In the genomic region with DNA sequence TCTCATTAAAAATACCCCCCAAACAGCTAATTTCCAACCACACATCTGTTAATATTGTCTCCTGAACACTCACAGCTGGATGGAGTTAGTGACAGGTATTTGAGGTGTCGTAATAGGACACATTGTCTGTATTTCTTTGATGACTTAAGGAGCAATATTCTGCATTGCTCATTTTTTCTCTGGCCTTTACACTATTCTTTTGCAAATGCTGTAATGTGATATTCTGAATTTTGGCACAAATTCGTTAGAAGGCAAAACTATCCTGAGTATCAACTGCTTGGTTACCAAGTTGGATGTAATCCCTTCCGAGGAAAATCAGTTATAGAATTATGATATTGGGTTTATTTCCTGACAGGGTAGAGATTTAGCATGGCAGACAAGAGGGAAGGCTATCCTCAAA, we compare ENCODE assay signal across 21 cellular contexts.
"Had no signal": no experiment of that assay in that cellular context is flagged by ENCODE, and none has a peak within 500 bp of the region (broad histone marks: within the 10 kb centered on the region; RNA-seq: fewer than 3 reads in every experiment).

No MANE protein-coding gene starts in this region.

- H3K4me3 ChIP-seq: breast epithelium, gastroesophageal sphincter, heart right ventricle, left lung, mucosa of descending colon, neural progenitor cell, psoas muscle, SJSA1, stomach had no signal

- H3K9me3 ChIP-seq: breast epithelium, gastroesophageal sphincter, heart right ventricle, left lung, mucosa of descending colon, psoas muscle, SJSA1, stomach had no signal

- H3K9ac ChIP-seq: neural progenitor cell had no signal

- H3K4me1 ChIP-seq: breast epithelium, psoas muscle had no signal

- DNase-seq: activated B cell treated with CpG ODN at 0.5 μM for 24 hours; activated CD4-positive, alpha-beta T cell treated with anti-CD3 and anti-CD28 coated beads for 4 hours; activated CD8-positive, alpha-beta T cell treated with anti-CD3 and anti-CD28 coated beads, Interleukin-2, amount 10 ng/mL, durations not matched to agents 7 days and 5 days; activated naive CD4-positive, alpha-beta T cell treated with anti-CD3 and anti-CD28 coated beads, Interleukin-2, amount 10 ng/mL, durations not matched to agents 7 days and 5 days; activated naive CD8-positive, alpha-beta T cell treated with anti-CD3 and anti-CD28 coated beads, Interleukin-2, amount 50 U/mL, for 24 hours; activated T-cell treated with anti-CD3 and anti-CD28 coated beads, Interleukin-2, amount 50 U/mL, for 24 hours; dermis blood vessel endothelial cell; effector memory CD8-positive, alpha-beta T cell; heart right ventricle; left lung; mucosa of descending colon; naive B cell; psoas muscle; right cardiac atrium; stomach had no signal

- H3K36me3 Mint-ChIP-seq: activated naive CD4-positive, alpha-beta T cell treated with anti-CD3 and anti-CD28 coated beads, Interleukin-2, amount 10 ng/mL, durations not matched to agents 7 days and 5 days; memory B cell; naive B cell had no signal

- ATAC-seq: activated CD8-positive, alpha-beta T cell treated with anti-CD3 and anti-CD28 coated beads, Interleukin-2, amount 10 ng/mL, durations not matched to agents 7 days and 5 days; activated naive CD8-positive, alpha-beta T cell treated with anti-CD3 and anti-CD28 coated beads, Interleukin-2, amount 50 U/mL, for 24 hours; effector memory CD8-positive, alpha-beta T cell; gastroesophageal sphincter; heart right ventricle; left lung; mucosa of descending colon; psoas muscle; right cardiac atrium had no signal

- H3K27me3 Mint-ChIP-seq: memory B cell had no signal

- H2AFZ ChIP-seq: neural progenitor cell had no signal

- H3K27ac Mint-ChIP-seq: activated B cell treated with CpG ODN at 0.5 μM for 24 hours; activated CD8-positive, alpha-beta T cell treated with anti-CD3 and anti-CD28 coated beads, Interleukin-2, amount 10 ng/mL, durations not matched to agents 7 days and 5 days; activated naive CD4-positive, alpha-beta T cell treated with anti-CD3 and anti-CD28 coated beads, Interleukin-2, amount 10 ng/mL, durations not matched to agents 7 days and 5 days; activated naive CD8-positive, alpha-beta T cell treated with anti-CD3 and anti-CD28 coated beads, Interleukin-2, amount 50 U/mL, for 24 hours; activated T-cell treated with anti-CD3 and anti-CD28 coated beads, Interleukin-2, amount 50 U/mL, for 24 hours; activated T-helper 2 cell treated with anti-CD3 and anti-CD28 coated beads, Interferon-gamma antibody, Interleukin-2, Interleukin-4, amounts not matched to agents 10 μg/mL and 5 μg/mL and 100 μg/mL, durations not matched to agents 14 hours and 24 hours and 36 hours; effector memory CD8-positive, alpha-beta T cell; memory B cell; naive B cell; neural progenitor cell had no signal

- H3K4me2 ChIP-seq: neural progenitor cell had no signal

- H3K4me3 Mint-ChIP-seq: activated B cell treated with CpG ODN at 0.5 μM for 24 hours; activated CD8-positive, alpha-beta T cell treated with anti-CD3 and anti-CD28 coated beads, Interleukin-2, amount 10 ng/mL, durations not matched to agents 7 days and 5 days; activated naive CD4-positive, alpha-beta T cell treated with anti-CD3 and anti-CD28 coated beads, Interleukin-2, amount 10 ng/mL, durations not matched to agents 7 days and 5 days; activated naive CD8-positive, alpha-beta T cell treated with anti-CD3 and anti-CD28 coated beads, Interleukin-2, amount 50 U/mL, for 24 hours; activated T-cell treated with anti-CD3 and anti-CD28 coated beads, Interleukin-2, amount 50 U/mL, for 24 hours; effector memory CD8-positive, alpha-beta T cell; memory B cell; naive B cell; neural progenitor cell had no signal

- H3K4me1 Mint-ChIP-seq: activated B cell treated with CpG ODN at 0.5 μM for 24 hours; activated naive CD8-positive, alpha-beta T cell treated with anti-CD3 and anti-CD28 coated beads, Interleukin-2, amount 50 U/mL, for 24 hours; memory B cell; naive B cell had no signal

- H3K27ac ChIP-seq: neural progenitor cell, psoas muscle, SJSA1 had no signal

- H3K27me3 ChIP-seq: breast epithelium, gastroesophageal sphincter, left lung, neural progenitor cell, SJSA1, stomach had no signal

- H3K9me3 Mint-ChIP-seq: activated naive CD4-positive, alpha-beta T cell treated with anti-CD3 and anti-CD28 coated beads, Interleukin-2, amount 10 ng/mL, durations not matched to agents 7 days and 5 days; activated naive CD8-positive, alpha-beta T cell treated with anti-CD3 and anti-CD28 coated beads, Interleukin-2, amount 50 U/mL, for 24 hours; activated T-cell treated with anti-CD3 and anti-CD28 coated beads, Interleukin-2, amount 50 U/mL, for 24 hours; activated T-helper 2 cell treated with anti-CD3 and anti-CD28 coated beads, Interferon-gamma antibody, Interleukin-2, Interleukin-4, amounts not matched to agents 10 μg/mL and 5 μg/mL and 100 μg/mL, durations not matched to agents 14 hours and 24 hours and 36 hours; effector memory CD8-positive, alpha-beta T cell; memory B cell; naive B cell had no signal

- H3K36me3 ChIP-seq: breast epithelium, gastroesophageal sphincter, heart right ventricle, left lung, neural progenitor cell, SJSA1, stomach had no signal
